Comparison of ENCODE assay signal across 15 cellular contexts in genomic region chr12:25653487-25654175, GRCh38.
DNase-seq lines count a peak whose midpoint lies in the region; ATAC-seq and TF ChIP-seq lines count a peak whose summit lies in the region.
"Had no signal": no experiment of that assay in that cellular context is flagged by ENCODE, and none has a peak within 500 bp of the region (broad histone marks: within the 10 kb centered on the region; RNA-seq: fewer than 3 reads in every experiment).

No MANE protein-coding gene starts in this region.

- no peaks in the 10 kb centered on the region for H3K9me3 ChIP-seq in thyroid gland
- H3K9me3 ChIP-seq: esophagus muscularis mucosa, ovary had no signal

- peaks cover 44% of the 10 kb centered on the region for H3K4me1 Mint-ChIP-seq in glutamatergic neuron (ENCODE audit: low read depth, unreplicated experiment)

- peaks cover 4% of the 10 kb centered on the region for H3K27me3 Mint-ChIP-seq in glutamatergic neuron (ENCODE audit: unreplicated experiment)

- TF ChIP-seq POLR2A in thyroid gland (IDR thresholded peaks at IDR 0.05), result no peak

- H3K4me3 ChIP-seq in thyroid gland (replicated peaks in 1 of 3), result no peak overlapping the region
- H3K4me3 ChIP-seq: esophagus muscularis mucosa, ovary had no signal

- H3K27ac Mint-ChIP-seq in activated naive CD4-positive, alpha-beta T cell treated with anti-CD3 and anti-CD28 coated beads, Interleukin-2, amount 50 U/mL, for 72 hours, result peak overlapping the region; percentile 31 to 32
- peak overlapping the region; percentile 94 for H3K27ac Mint-ChIP-seq in glutamatergic neuron (ENCODE audit: unreplicated experiment)
- H3K27ac Mint-ChIP-seq: activated naive CD4-positive, alpha-beta T cell treated with anti-CD3 and anti-CD28 coated beads for 36 hours; mesothelial cell of epicardium had no signal

- ATAC-seq in activated naive CD4-positive, alpha-beta T cell treated with anti-CD3 and anti-CD28 coated beads, Interleukin-2, amount 50 U/mL, for 72 hours, result no peak
- ATAC-seq in GM21723 (IDR thresholded peaks at IDR 0.05; ENCODE audit: unreplicated experiment) (no peak), GM19324 (IDR thresholded peaks at IDR 0.05; ENCODE audit: low FRiP score, unreplicated experiment) (no peak), foreskin keratinocyte (no peak)

- no peaks in the 10 kb centered on the region for H3K36me3 Mint-ChIP-seq in activated naive CD4-positive, alpha-beta T cell treated with anti-CD3 and anti-CD28 coated beads, Interleukin-2, amount 50 U/mL, for 72 hours
- peaks cover 7% of the 10 kb centered on the region for H3K36me3 Mint-ChIP-seq in glutamatergic neuron (ENCODE audit: unreplicated experiment)
- H3K36me3 Mint-ChIP-seq: mesothelial cell of epicardium had no signal

- no peak overlapping the region for H3K27ac ChIP-seq in thyroid gland
- H3K27ac ChIP-seq in foreskin keratinocyte, result no peak overlapping the region
- H3K27ac ChIP-seq: esophagus muscularis mucosa, ovary had no signal

- no peak for DNase-seq in activated naive CD4-positive, alpha-beta T cell treated with anti-CD3 and anti-CD28 coated beads, Interleukin-2, amount 50 U/mL, for 72 hours (ENCODE audit: low spot score in 2 of 2)
- no peak for DNase-seq in activated naive CD4-positive, alpha-beta T cell treated with Interleukin-2 at 50 U/mL for 16 hours
- DNase-seq in RPMI7951 (ENCODE audit: low read depth) (peak; percentile 40), glutamatergic neuron (no peak), thyroid gland (peak; percentile 10 to 23), foreskin keratinocyte (no peak)
- DNase-seq: activated naive CD4-positive, alpha-beta T cell treated with anti-CD3 and anti-CD28 coated beads for 36 hours; DMS 273 treated with DMSO at 0.1 percent for 48 hours; NCI-H1436; ovary; SHP77 treated with DMSO at 0.1 percent for 48 hours had no signal

- intact Hi-C loops in thyroid gland (cut with DNase I), result no loop called here

- 73 to 77% methylated on average over 8 of the region's 8 CpGs for WGBS in thyroid gland, 2 donors

- H3K4me1 ChIP-seq in thyroid gland (peaks cover 2% of the 10 kb centered on the region in 2 donors), foreskin keratinocyte (no peaks in the 10 kb centered on the region)

- no peaks in the 10 kb centered on the region for H3K36me3 ChIP-seq in thyroid gland
- H3K36me3 ChIP-seq: esophagus muscularis mucosa, ovary had no signal

- H3K27me3 ChIP-seq in thyroid gland (no peaks in the 10 kb centered on the region), foreskin keratinocyte (no peaks in the 10 kb centered on the region)
- H3K27me3 ChIP-seq: esophagus muscularis mucosa, ovary had no signal

- peak overlapping the region; percentile 36 for H3K4me3 Mint-ChIP-seq in glutamatergic neuron (ENCODE audit: unreplicated experiment)
- H3K4me3 Mint-ChIP-seq: activated naive CD4-positive, alpha-beta T cell treated with anti-CD3 and anti-CD28 coated beads for 36 hours; mesothelial cell of epicardium had no signal

- TF ChIP-seq CTCF in glutamatergic neuron (IDR thresholded peaks at IDR 0.05; ENCODE audit: partially characterized antibody, unreplicated experiment), result no peak
- TF ChIP-seq CTCF in thyroid gland (IDR thresholded peaks at IDR 0.05), result no peak
- TF ChIP-seq CTCF in foreskin keratinocyte (conservative IDR thresholded peaks at IDR 0.05), result no peak

- peaks cover 0 to 5% of the 10 kb centered on the region in 2 donors for H3K9me3 Mint-ChIP-seq in activated naive CD4-positive, alpha-beta T cell treated with anti-CD3 and anti-CD28 coated beads, Interleukin-2, amount 50 U/mL, for 72 hours
- H3K9me3 Mint-ChIP-seq in glutamatergic neuron (ENCODE audit: unreplicated experiment), result peaks cover 12% of the 10 kb centered on the region
- H3K9me3 Mint-ChIP-seq: activated naive CD4-positive, alpha-beta T cell treated with anti-CD3 and anti-CD28 coated beads for 36 hours; mesothelial cell of epicardium had no signal

Comparison
In these comparisons a context has a peak if more than half of its experiments do, and no peak if none do; other contexts are left out.
1. DNase-seq: peak in RPMI7951 (single experiment) and thyroid gland (2 of 2); none in activated naive CD4-positive, alpha-beta T cell treated with anti-CD3 and anti-CD28 coated beads, Interleukin-2, amount 50 U/mL, for 72 hours (0 of 2), activated naive CD4-positive, alpha-beta T cell treated with Interleukin-2 at 50 U/mL for 16 hours (single experiment), glutamatergic neuron (single experiment) and foreskin keratinocyte (0 of 2).